ENCODE assay signal across 11 cellular contexts in genomic region chr7:15561840-15562239, GRCh38. TPM values are rescaled to one million over a fixed set of nuclear protein-coding genes. Genes with fewer than 3 reads are reported as not detected.
DNase-seq lines count a peak whose midpoint lies in the region; ATAC-seq and TF ChIP-seq lines count a peak whose summit lies in the region.
"Had no signal": no experiment of that assay in that cellular context is flagged by ENCODE, and none has a peak within 500 bp of the region (broad histone marks: within the 10 kb centered on the region; RNA-seq: fewer than 3 reads in every experiment).

Gene AGMO, minus strand, starts transcription at chr7:15562015.

- no peak within 1 kb of the TSS for H2AFZ ChIP-seq in OCI-LY3 (ENCODE audit: low read depth, low read length)

- H3K27ac Mint-ChIP-seq in neural crest cell (ENCODE audit: unreplicated experiment) (peak within 1 kb of the TSS; percentile 27), nephron progenitor cell (no peak within 1 kb of the TSS)
- H3K27ac Mint-ChIP-seq: activated naive CD4-positive, alpha-beta T cell treated with anti-CD3 and anti-CD28 coated beads, Interleukin-2, amount 10 ng/mL, durations not matched to agents 7 days and 5 days had no signal

- peaks cover 3% of the 10 kb centered on the region for H3K9me3 Mint-ChIP-seq in neural crest cell
- H3K9me3 Mint-ChIP-seq in nephron progenitor cell = no peaks in the 10 kb centered on the region

- no peak within 1 kb of the TSS for H3K27ac ChIP-seq in OCI-LY3 (ENCODE audit: low read length)

- no peaks in the 10 kb centered on the region for H4K20me1 ChIP-seq in OCI-LY3 (ENCODE audit: insufficient read depth, low read length)

- H3K4me1 Mint-ChIP-seq in neural crest cell (peaks cover 12% of the 10 kb centered on the region), nephron progenitor cell (peaks cover 31% of the 10 kb centered on the region)
- H3K4me1 Mint-ChIP-seq: activated naive CD4-positive, alpha-beta T cell treated with anti-CD3 and anti-CD28 coated beads, Interleukin-2, amount 10 ng/mL, durations not matched to agents 7 days and 5 days had no signal

- H3K27me3 Mint-ChIP-seq in neural crest cell (ENCODE audit: low read depth) = no peaks in the 10 kb centered on the region
- no peaks in the 10 kb centered on the region for H3K27me3 Mint-ChIP-seq in nephron progenitor cell (ENCODE audit: low read depth, poor library complexity)
- H3K27me3 Mint-ChIP-seq: activated naive CD4-positive, alpha-beta T cell treated with anti-CD3 and anti-CD28 coated beads, Interleukin-2, amount 10 ng/mL, durations not matched to agents 7 days and 5 days had no signal

- H3K4me1 ChIP-seq in OCI-LY3 (ENCODE audit: low read length) = peaks cover 26% of the 10 kb centered on the region

- DNase-seq in C1 segment of cervical spinal cord (lab: John Stamatoyannopoulos, UW) = peak in 11 of 14 donors; percentile 8 to 74 (median 49)
- peak; percentile 68 for DNase-seq in fibroblast of mammary gland (ENCODE audit: low read depth)
- DNase-seq in neural crest cell (ENCODE audit: low read depth, low spot score) = no peak
- DNase-seq in T-helper 2 cell = no peak
- no peak for DNase-seq in nephron progenitor cell
- DNase-seq in NK-92 (lab: John Stamatoyannopoulos, UW; ENCODE audit: unreplicated experiment) = no peak
- DNase-seq: activated naive CD4-positive, alpha-beta T cell treated with anti-CD3 and anti-CD28 coated beads, Interleukin-2, amount 10 ng/mL, durations not matched to agents 7 days and 5 days; COR-L47 had no signal

- H3K36me3 ChIP-seq in OCI-LY3 (replicated peaks; ENCODE audit: low read depth, low read length) = no peaks in the 10 kb centered on the region

- H3K9me3 ChIP-seq in OCI-LY3 (ENCODE audit: insufficient read depth, low read length) = no peaks in the 10 kb centered on the region

- peak within 1 kb of the TSS; percentile 32 for H3K4me2 ChIP-seq in OCI-LY3 (ENCODE audit: low read length)

- H3K9ac ChIP-seq in OCI-LY3 (ENCODE audit: low read length) = no peak within 1 kb of the TSS

- TF ChIP-seq CTCF in OCI-LY3 (IDR thresholded peaks at IDR 0.05; ENCODE audit: low read depth, low read length) = peak; percentile 25
- peak; percentile 10 for TF ChIP-seq CTCF in fibroblast of mammary gland (conservative IDR thresholded peaks at IDR 0.05; ENCODE audit: control insufficient read depth, insufficient read depth, low read depth, low read length)
- no peak for TF ChIP-seq CTCF in neural crest cell (conservative IDR thresholded peaks at IDR 0.05)
- TF ChIP-seq CTCF in nephron progenitor cell (IDR thresholded peaks at IDR 0.05) = no peak

- H3K4me3 ChIP-seq in OCI-LY3 (ENCODE audit: low read length) (no peak within 1 kb of the TSS), fibroblast of mammary gland (ENCODE audit: control insufficient read depth, low read depth, low read length) (no peak within 1 kb of the TSS)

- ATAC-seq in GM18511 (IDR thresholded peaks at IDR 0.05; ENCODE audit: unreplicated experiment) = no peak
- ATAC-seq: HCT116 had no signal

- no peaks in the 10 kb centered on the region for H3K36me3 Mint-ChIP-seq in neural crest cell (ENCODE audit: low read depth)
- no peaks in the 10 kb centered on the region for H3K36me3 Mint-ChIP-seq in nephron progenitor cell (ENCODE audit: low read depth)
- H3K36me3 Mint-ChIP-seq: activated naive CD4-positive, alpha-beta T cell treated with anti-CD3 and anti-CD28 coated beads, Interleukin-2, amount 10 ng/mL, durations not matched to agents 7 days and 5 days had no signal

- H3K27me3 ChIP-seq in OCI-LY3 (ENCODE audit: low read depth, low read length) = no peaks in the 10 kb centered on the region

- no peaks in the 10 kb centered on the region for H3K79me2 ChIP-seq in OCI-LY3 (ENCODE audit: low read length)

- H3K4me3 Mint-ChIP-seq in neural crest cell (no peak within 1 kb of the TSS), nephron progenitor cell (no peak within 1 kb of the TSS)
- H3K4me3 Mint-ChIP-seq: activated naive CD4-positive, alpha-beta T cell treated with anti-CD3 and anti-CD28 coated beads, Interleukin-2, amount 10 ng/mL, durations not matched to agents 7 days and 5 days had no signal

RNA-seq across cellular contexts. Expression of gene AGMO, which starts in this region (rescaled TPM):
- total RNA-seq in neural crest cell = 0.51 and 1.0 TPM in 2 replicates

Comparison
In these comparisons a context has a peak if more than half of its experiments do, and no peak if none do; other contexts are left out.
1. DNase-seq: peak in C1 segment of cervical spinal cord (11 of 14) and fibroblast of mammary gland (single experiment); none in neural crest cell (single experiment), T-helper 2 cell (0 of 5), nephron progenitor cell (single experiment) and NK-92 (single experiment).
2. CTCF ChIP-seq: peak in OCI-LY3 (single experiment) and fibroblast of mammary gland (single experiment); none in neural crest cell (single experiment) and nephron progenitor cell (single experiment).